29 cellular contexts compared by ENCODE assay signal in genomic region chr3:97835761-97836160, GRCh38. TPM values are rescaled to one million over a fixed set of nuclear protein-coding genes. Genes with fewer than 3 reads are reported as not detected.
DNase-seq lines count a peak whose midpoint lies in the region; ATAC-seq, FAIRE-seq and TF ChIP-seq lines count a peak whose summit lies in the region.
"Had no signal": no experiment of that assay in that cellular context is flagged by ENCODE, and none has a peak within 500 bp of the region (broad histone marks: within the 10 kb centered on the region; RNA-seq: fewer than 3 reads in every experiment).

No MANE protein-coding gene starts in this region.

- H3K4me1 ChIP-seq in A549, result no peaks in the 10 kb centered on the region
- H3K4me1 ChIP-seq in gastrocnemius medialis, result peaks cover 8 to 18% of the 10 kb centered on the region in 2 donors
- H3K4me1 ChIP-seq: Caco-2, left lung, SJCRH30, spleen had no signal

- CTCF ChIA-PET in A549 (lab: Yijun Ruan, JAX), result interaction anchor here (1.2 kb wide), 1 partner anchor 521 kb away, joined by 3 read pairs; no protein-coding TSS in a partner anchor

- TF ChIP-seq EP300 in A549 (IDR thresholded peaks at IDR 0.05), result no peak

- DNase-seq in A549 (ENCODE audit: low read depth in 1 of 2, low spot score in 1 of 2), result no peak
- peak; percentile 83 for DNase-seq in HCEC 1CT
- peak; percentile 71 for DNase-seq in amniotic epithelial cell (ENCODE audit: low read depth)
- DNase-seq in glomerular visceral epithelial cell (ENCODE audit: extremely low spot score), result peak; percentile 29
- DNase-seq in activated effector memory CD4-positive, alpha-beta T cell treated with Interleukin-2 at 50 U/mL for 16 hours, result no peak
- DNase-seq in gastrocnemius medialis, result no peak
- DNase-seq in MV-4-11 (lab: John Stamatoyannopoulos, UW), result no peak
- DNase-seq: activated CD8-positive, alpha-beta T cell treated with anti-CD3 and anti-CD28 coated beads, Interleukin-2, amount 10 ng/mL, durations not matched to agents 7 days and 5 days; adrenal gland; Caco-2; caudate nucleus; dermis blood vessel endothelial cell; DND-41; heart right ventricle; left lung; MG63; naive thymus-derived CD8-positive, alpha-beta T cell; NCI-H1417 treated with DMSO at 0.1 percent for 48 hours; ovary; SJCRH30; spleen; stimulated activated CD4-positive, alpha-beta T cell treated with anti-CD3 and anti-CD28 coated beads, Interleukin-2, amount 100 ng/mL, for 48 hours had no signal

- H3K27ac ChIP-seq in A549 (no peak overlapping the region), gastrocnemius medialis (no peak overlapping the region)
- H3K27ac ChIP-seq: adrenal gland; BLaER1 treated with 17β-estradiol and CSF1 and Interleukin-3, amounts not matched to agents 10 nM and 100 nM; heart right ventricle; left lung; ovary; SJCRH30; spleen had no signal

- no peak for TF ChIP-seq CTCF in A549 (IDR thresholded peaks at IDR 0.05)
- no peak for TF ChIP-seq CTCF in gastrocnemius medialis (IDR thresholded peaks at IDR 0.05 in 4 of 5, conservative IDR thresholded peaks at IDR 0.05 in 1 of 5)

- H3K27me3 ChIP-seq in gastrocnemius medialis, result no peaks in the 10 kb centered on the region
- H3K27me3 ChIP-seq: adrenal gland; BLaER1 treated with 17β-estradiol and CSF1 and Interleukin-3, amounts not matched to agents 10 nM and 100 nM; heart right ventricle; left lung; MG63; ovary; SJCRH30; spleen had no signal

- TF ChIP-seq POLR2A in A549 (IDR thresholded peaks at IDR 0.05; ENCODE audit: low read length) (no peak), gastrocnemius medialis (IDR thresholded peaks at IDR 0.05) (no peak)

- FAIRE-seq in A549 (lab: Jason Lieb, UNC), result peak; percentile 18
- FAIRE-seq: urothelium cell line had no signal

- POLR2A ChIA-PET in A549 (lab: Yijun Ruan, JAX), result no interaction called here

- H3K36me3 ChIP-seq in gastrocnemius medialis, result no peaks in the 10 kb centered on the region
- H3K36me3 ChIP-seq: adrenal gland; BLaER1 treated with 17β-estradiol and CSF1 and Interleukin-3, amounts not matched to agents 10 nM and 100 nM; heart right ventricle; left lung; MG63; ovary; SJCRH30; spleen had no signal

- H3K4me2 ChIP-seq in A549, result no peak overlapping the region
- H3K4me2 ChIP-seq: BLaER1 treated with 17β-estradiol and CSF1 and Interleukin-3, amounts not matched to agents 10 nM and 100 nM had no signal

- no peak overlapping the region for H3K4me3 ChIP-seq in A549
- H3K4me3 ChIP-seq in gastrocnemius medialis, result no peak overlapping the region
- H3K4me3 ChIP-seq: adrenal gland; BLaER1 treated with 17β-estradiol and CSF1 and Interleukin-3, amounts not matched to agents 10 nM and 100 nM; heart right ventricle; left lung; MG63; ovary; SJCRH30; spleen had no signal

- in situ Hi-C loops in gastrocnemius medialis (cut with MboI; ENCODE audit: low sequenced_read_pairs in 4 of 4), result no loop called here

- no peak for TF ChIP-seq RAD21 in A549 (conservative IDR thresholded peaks at IDR 0.05 in 1 of 2, IDR thresholded peaks at IDR 0.05 in 1 of 2)

- intact Hi-C loops in gastrocnemius medialis (cut with DNase I; ENCODE audit: low total_unique reads), result no loop called here

- ATAC-seq in A549 (no peak), GM21360 (IDR thresholded peaks at IDR 0.05; ENCODE audit: unreplicated experiment) (no peak), gastrocnemius medialis (no peak)
- ATAC-seq: activated CD4-positive, CD25-positive, alpha-beta regulatory T cell treated with anti-CD3 and anti-CD28 coated beads, Interleukin-2, amount 50 U/mL, for 24 hours; activated CD8-positive, alpha-beta T cell treated with anti-CD3 and anti-CD28 coated beads, Interleukin-2, amount 10 ng/mL, durations not matched to agents 7 days and 5 days; HCT116; heart right ventricle; left lung; naive thymus-derived CD8-positive, alpha-beta T cell; Panc1; stimulated activated memory B cell treated with anti-CD40 and anti-IgM and Interleukin-4, amounts not matched to agents 10 μg/mL and 1 μg/mL and 100 μg/mL, for 72 hours had no signal

- H3K9me3 ChIP-seq in A549 (no peaks in the 10 kb centered on the region), gastrocnemius medialis (no peaks in the 10 kb centered on the region)
- H3K9me3 ChIP-seq: adrenal gland; BLaER1 treated with 17β-estradiol and CSF1 and Interleukin-3, amounts not matched to agents 10 nM and 100 nM; Caco-2; left lung; MG63; ovary had no signal

- 93% methylated on average over 5 of the region's 5 CpGs for WGBS in A549 (ENCODE audit: missing lambda C conversion rate)

TF ChIP-seq in A549, 52 proteins besides CTCF, POLR2A, EP300 and RAD21:
- TF ChIP-seq FOSB (CRISPR knock-in tag; IDR thresholded peaks at IDR 0.05) (no peak), ZNF302 (CRISPR knock-in tag; IDR thresholded peaks at IDR 0.05) (no peak), TP53 (CRISPR knock-in tag; IDR thresholded peaks at IDR 0.05) (no peak), SREBF2 (IDR thresholded peaks at IDR 0.05) (no peak), HDAC2 (IDR thresholded peaks at IDR 0.05) (no peak), NR3C1 (IDR thresholded peaks at IDR 0.05) (no peak), CBX2 (IDR thresholded peaks at IDR 0.05; ENCODE audit: borderline replicate concordance, low read depth) (no peak), E2F6 (IDR thresholded peaks at IDR 0.05; ENCODE audit: borderline replicate concordance, low read depth) (no peak), FOXS1 (CRISPR knock-in tag; IDR thresholded peaks at IDR 0.05) (no peak), RFX5 (IDR thresholded peaks at IDR 0.05) (no peak), CBX8 (IDR thresholded peaks at IDR 0.05) (no peak), ELK1 (IDR thresholded peaks at IDR 0.05; ENCODE audit: low read depth, low read length) (no peak), NPAS2 (CRISPR knock-in tag; IDR thresholded peaks at IDR 0.05; ENCODE audit: borderline replicate concordance) (no peak), GATA3 (IDR thresholded peaks at IDR 0.05; ENCODE audit: borderline replicate concordance) (no peak), TFCP2L1 (CRISPR knock-in tag; IDR thresholded peaks at IDR 0.05) (no peak)

RNA-seq across cellular contexts. Expression of gene CRYBG3, which starts 13.9 kb away (rescaled TPM):
- polyA plus RNA-seq in A549 (2011; rRNA removed) (8.7 TPM in 2 replicates), A549 (2017; fragmentation: RNase III; extraction: RNeasy Plus Mini Kit Qiagen cat#74134 plus additional on column Dnase treatment) (3.6 to 4.5 TPM (median 4.3 TPM) in 3 replicates)
- 1.6 and 1.7 TPM in 2 replicates for polyA plus RNA-seq in A549 (2012; cell fraction: cytosol; rRNA removed)
- polyA plus RNA-seq in A549 (2012; cell fraction: nucleus; rRNA removed), result 2.8 and 2.9 TPM in 2 replicates
- polyA minus RNA-seq in A549 (2011; rRNA and poly(A)+ RNA removed), result 11.3 and 14.9 TPM in 2 replicates
- 10 to 100 TPM; 23.0 to 47.3 (median 24.8) TPM for total RNA-seq in gastrocnemius medialis

Comparison
In these comparisons a context has a peak if more than half of its experiments do, and no peak if none do; other contexts are left out.
1. DNase-seq: peak in HCEC 1CT (single experiment), amniotic epithelial cell (single experiment) and glomerular visceral epithelial cell (single experiment); none in A549 (0 of 2), activated effector memory CD4-positive, alpha-beta T cell treated with Interleukin-2 at 50 U/mL for 16 hours (single experiment), gastrocnemius medialis (0 of 2) and MV-4-11 (single experiment).